ENCODE assay signal across 19 cellular contexts in genomic region chr22:41124086-41124485, GRCh38.
"Had no signal": no experiment of that assay in that cellular context is flagged by ENCODE, and none has a peak within 500 bp of the region (broad histone marks: within the 10 kb centered on the region; RNA-seq: fewer than 3 reads in every experiment).

No MANE protein-coding gene starts in this region.

- H3K9me3 ChIP-seq: left lung, psoas muscle, suprapubic skin, transverse colon, upper lobe of right lung, uterus had no signal

- H3K27me3 ChIP-seq: left lung, neural progenitor cell, suprapubic skin, transverse colon, upper lobe of right lung, uterus had no signal

- H3K4me1 ChIP-seq: neural progenitor cell, uterus had no signal

- H2AFZ ChIP-seq: neural progenitor cell had no signal

- H3K4me3 ChIP-seq: left lung, neural progenitor cell, psoas muscle, skin epidermis, suprapubic skin, transverse colon, upper lobe of right lung, uterus had no signal

- H3K9ac ChIP-seq: neural progenitor cell had no signal

- H3K4me3 Mint-ChIP-seq: effector memory CD8-positive, alpha-beta T cell; nephron; neural progenitor cell; stimulated activated naive CD8-positive, alpha-beta T cell treated with anti-CD3 and anti-CD28 coated beads, Interleukin-15, amount 100 ng/mL, for 72 hours had no signal

- DNase-seq: cerebellar nuclear complex; cortex of kidney; effector memory CD8-positive, alpha-beta T cell; left lung; nucleus accumbens; psoas muscle; right cardiac atrium; stimulated activated CD4-positive, alpha-beta T cell treated with anti-CD3 and anti-CD28 coated beads, Interleukin-15, amount 100 ng/mL, for 24 hours; stimulated activated CD4-positive, alpha-beta T cell treated with anti-CD3 and anti-CD28 coated beads, Interleukin-4, amount 100 ng/mL, for 1 hour; stimulated activated CD8-positive, alpha-beta memory T cell treated with anti-CD3 and anti-CD28 coated beads, Interleukin-4, amount 100 ng/mL, for 48 hours; stimulated activated naive CD4-positive, alpha-beta T cell; stimulated activated naive CD8-positive, alpha-beta T cell treated with anti-CD3 and anti-CD28 coated beads, Interleukin-15, amount 100 ng/mL, for 72 hours; transverse colon; upper lobe of right lung; uterus had no signal

- H3K9me3 Mint-ChIP-seq: effector memory CD8-positive, alpha-beta T cell; nephron; neural progenitor cell; stimulated activated naive CD8-positive, alpha-beta T cell treated with anti-CD3 and anti-CD28 coated beads, Interleukin-15, amount 100 ng/mL, for 72 hours had no signal

- H3K4me1 Mint-ChIP-seq: neural progenitor cell had no signal

- H3K27me3 Mint-ChIP-seq: effector memory CD8-positive, alpha-beta T cell; stimulated activated naive CD8-positive, alpha-beta T cell treated with anti-CD3 and anti-CD28 coated beads, Interleukin-15, amount 100 ng/mL, for 72 hours had no signal

- ATAC-seq: effector memory CD8-positive, alpha-beta T cell; left lung; right cardiac atrium; stimulated activated naive CD8-positive, alpha-beta T cell treated with anti-CD3 and anti-CD28 coated beads, Interleukin-15, amount 100 ng/mL, for 72 hours; upper lobe of right lung had no signal

- H3K4me2 ChIP-seq: neural progenitor cell had no signal

- H3K27ac Mint-ChIP-seq: neural progenitor cell had no signal

- H3K27ac ChIP-seq: left lung, neural progenitor cell, psoas muscle, skin epidermis, suprapubic skin, transverse colon, upper lobe of right lung, uterus had no signal
